Comparison of ENCODE assay signal across 8 cellular contexts in the genomic region with DNA sequence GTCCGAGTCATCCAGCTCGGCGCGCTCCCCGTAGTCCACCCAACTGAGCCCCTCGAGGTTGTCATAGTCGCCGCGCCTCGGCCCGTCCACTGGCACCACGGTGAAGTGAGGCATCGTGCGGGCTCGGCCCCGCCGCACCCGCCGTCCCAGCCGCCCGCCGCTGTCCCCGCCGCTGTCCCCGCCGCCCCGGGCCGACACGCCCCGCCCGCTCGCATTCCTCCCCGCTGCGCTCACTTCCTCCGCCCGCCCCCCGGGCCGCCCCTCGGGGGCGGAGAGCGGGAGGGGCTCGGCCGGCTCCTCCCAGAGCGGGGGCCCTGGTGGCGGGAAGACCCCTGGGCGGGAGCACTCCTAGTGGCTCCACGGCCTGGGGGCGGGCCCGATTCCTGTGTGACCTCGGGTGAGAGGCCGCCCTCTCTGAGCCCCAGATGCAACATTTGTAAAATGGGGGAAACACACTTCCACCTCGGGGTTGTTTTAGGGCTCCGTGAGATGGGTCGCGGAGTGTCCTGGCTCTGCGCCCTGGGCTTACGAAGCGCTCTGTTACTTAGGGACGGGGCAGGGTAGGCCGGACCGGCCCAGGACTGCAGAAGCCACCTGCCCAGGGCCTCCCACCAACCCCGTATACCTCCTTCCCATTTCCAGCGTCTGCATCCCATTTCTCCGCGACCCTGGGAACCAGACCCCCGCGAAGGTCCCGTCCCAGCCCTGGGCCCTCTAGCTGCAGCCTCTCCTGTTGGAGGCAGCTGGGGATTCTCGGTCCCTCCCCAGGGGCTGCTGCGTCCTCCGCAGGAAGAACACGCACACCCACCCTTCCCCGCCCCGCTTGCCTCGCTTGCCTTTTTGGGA. TPM values are rescaled to one million over a fixed set of nuclear protein-coding genes. Genes with fewer than 3 reads are reported as not detected.
DNase-seq lines count a peak whose midpoint lies in the region; ATAC-seq and TF ChIP-seq lines count a peak whose summit lies in the region.

Gene SLC12A4, minus strand, starts transcription at position 198 of the 846 bp plus-strand sequence. Its CDS starts 84 bp downstream, at position 114.

- no peaks in the 10 kb centered on the region for H3K36me3 ChIP-seq in CD4-positive, alpha-beta memory T cell (ENCODE audit: insufficient read depth, low read length)
- H3K36me3 ChIP-seq in SK-N-SH (replicated peaks in 1 of 2; ENCODE audit: control insufficient read depth in 1 of 2, insufficient read depth in 2 of 2, low read length in 1 of 2) = peaks cover 11 to 13% of the 10 kb centered on the region in 2 experiments
- H3K36me3 ChIP-seq in osteoblast (ENCODE audit: insufficient read depth, low read length) = peaks cover 11% of the 10 kb centered on the region
- no peaks in the 10 kb centered on the region for H3K36me3 ChIP-seq in thoracic aorta

- H3K36me3 Mint-ChIP-seq in CD4-positive, alpha-beta memory T cell = peaks cover 0 to 9% of the 10 kb centered on the region in 2 donors

- no peak for TF ChIP-seq EP300 in SK-N-SH (IDR thresholded peaks at IDR 0.05; ENCODE audit: borderline replicate concordance in 1 of 2, low read depth in 1 of 2, low read length in 1 of 2)

- 31% methylated on average over 17 of the region's 75 CpGs for WGBS in SK-N-SH (ENCODE audit: low lambda C conversion rate)

- H3K4me2 ChIP-seq in SK-N-SH = peak within 1 kb of the TSS; percentile 96
- peak within 1 kb of the TSS; percentile 96 for H3K4me2 ChIP-seq in osteoblast (ENCODE audit: insufficient read depth, low read length)

- POLR2A ChIA-PET in CD4-positive, alpha-beta memory T cell (lab: Charles Lee; ENCODE audit: partially characterized antibody) = interaction anchor here (0.6 to 4.7 kb wide), 9 partner anchors 9 to 435 kb away, joined by 3 to 49 read pairs (median 3); partner anchors contain the start of genes NFATC3 and PSMB10
- POLR2A ChIA-PET in SK-N-SH (lab: Yijun Ruan, JAX) = no interaction called here

- H2AFZ ChIP-seq in SK-N-SH (ENCODE audit: low read depth) (peak within 1 kb of the TSS; percentile 83), osteoblast (ENCODE audit: low read length) (peak within 1 kb of the TSS; percentile 95)

- H3K9me2 ChIP-seq in SK-N-SH = no peaks in the 10 kb centered on the region

- H3K27me3 Mint-ChIP-seq in CD4-positive, alpha-beta memory T cell = no peaks in the 10 kb centered on the region

- no peaks in the 10 kb centered on the region for H3K9me3 ChIP-seq in CD4-positive, alpha-beta memory T cell (ENCODE audit: control insufficient read depth in 1 of 2, low read length in 2 of 2)
- H3K9me3 ChIP-seq in SK-N-SH (no peaks in the 10 kb centered on the region), osteoblast (ENCODE audit: low read depth, low read length) (no peaks in the 10 kb centered on the region), thoracic aorta (no peaks in the 10 kb centered on the region)

- CTCF ChIA-PET in CD4-positive, alpha-beta memory T cell (lab: Charles Lee; ENCODE audit: partially characterized antibody) = interaction anchor here (1.1 kb wide), 1 partner anchor 27 kb away, joined by 3 read pairs; no protein-coding TSS in a partner anchor
- CTCF ChIA-PET in SK-N-SH (lab: Yijun Ruan, JAX) = interaction anchor here (0.6 to 1.4 kb wide), 5 partner anchors 85 to 406 kb away, joined by 3 read pairs; partner anchors contain the start of gene CTCF

- no peak for TF ChIP-seq CTCF in SK-N-SH (IDR thresholded peaks at IDR 0.05)
- no peak for TF ChIP-seq CTCF in osteoblast (IDR thresholded peaks at IDR 0.05; ENCODE audit: extremely low read depth, low read depth, low read length)
- no peak for TF ChIP-seq CTCF in thoracic aorta (IDR thresholded peaks at IDR 0.05)

- intact Hi-C loops in CD4-positive, alpha-beta memory T cell (cut with micrococcal nuclease) = loop anchor here (1.0 to 2.0 kb wide), 2 partner anchors 32 to 55 kb away; partner anchors contain the start of genes DDX28, DUS2 and PSMB10

- peak within 1 kb of the TSS; percentile 88 to 99 (median 97) for H3K4me3 Mint-ChIP-seq in CD4-positive, alpha-beta memory T cell

- peaks cover 17% of the 10 kb centered on the region for H3K4me1 ChIP-seq in CD4-positive, alpha-beta memory T cell (ENCODE audit: insufficient read depth, low read length)
- H3K4me1 ChIP-seq in SK-N-SH (ENCODE audit: control insufficient read depth in 1 of 2, insufficient read depth in 2 of 2, low read depth in 1 of 2, low read length in 1 of 2) (peaks cover 15 to 32% of the 10 kb centered on the region in 2 experiments; a peak in 3 of 4 replicates), osteoblast (ENCODE audit: insufficient read depth, low read length) (peaks cover 33% of the 10 kb centered on the region), thoracic aorta (ENCODE audit: control insufficient read depth in 1 of 2, low read depth in 2 of 2) (peaks cover 23 to 40% of the 10 kb centered on the region in 2 donors)

- peak; percentile 67 for ATAC-seq in GM19467 (IDR thresholded peaks at IDR 0.05; ENCODE audit: unreplicated experiment)
- ATAC-seq in thoracic aorta (ENCODE audit: insufficient number of reproducible peaks, low FRiP score, low read depth) = peak; percentile 52

- H3K4me3 ChIP-seq in CD4-positive, alpha-beta memory T cell (ENCODE audit: low read length in 2 of 2) = peak within 1 kb of the TSS; percentile 84 to 91
- H3K4me3 ChIP-seq in SK-N-SH (ENCODE audit: low read depth in 2 of 2, low read length in 1 of 2) = peak within 1 kb of the TSS; percentile 73 to 79
- H3K4me3 ChIP-seq in osteoblast (ENCODE audit: insufficient read depth, low read length) = peak within 1 kb of the TSS; percentile 94
- H3K4me3 ChIP-seq in thoracic aorta = peak within 1 kb of the TSS; percentile 84

- peak within 1 kb of the TSS; percentile 83 to 98 (median 95) for H3K27ac Mint-ChIP-seq in CD4-positive, alpha-beta memory T cell

- H3K79me2 ChIP-seq in SK-N-SH (ENCODE audit: insufficient read depth) (peaks cover 47% of the 10 kb centered on the region), osteoblast (ENCODE audit: insufficient read depth, low read length) (peaks cover 46% of the 10 kb centered on the region)

- peaks cover 12 to 39% (median 19%) of the 10 kb centered on the region in 4 donors for H3K4me1 Mint-ChIP-seq in CD4-positive, alpha-beta memory T cell

- no peaks in the 10 kb centered on the region for H3K9me3 Mint-ChIP-seq in CD4-positive, alpha-beta memory T cell

- H3K27me3 ChIP-seq in CD4-positive, alpha-beta memory T cell (ENCODE audit: insufficient read depth, low read length) = no peaks in the 10 kb centered on the region
- no peaks in the 10 kb centered on the region for H3K27me3 ChIP-seq in SK-N-SH (ENCODE audit: insufficient read depth)
- H3K27me3 ChIP-seq in osteoblast (ENCODE audit: insufficient read depth, low read length) = no peaks in the 10 kb centered on the region
- no peaks in the 10 kb centered on the region for H3K27me3 ChIP-seq in thoracic aorta (replicated peaks; ENCODE audit: insufficient read depth)

- no peak for TF ChIP-seq RAD21 in SK-N-SH (IDR thresholded peaks at IDR 0.05; ENCODE audit: low read length)

- peaks cover 4% of the 10 kb centered on the region for H3F3A ChIP-seq in SK-N-SH (replicated peaks; ENCODE audit: insufficient read depth)

- peaks cover 33% of the 10 kb centered on the region for H4K20me1 ChIP-seq in SK-N-SH (ENCODE audit: insufficient read depth)
- peaks cover 40% of the 10 kb centered on the region for H4K20me1 ChIP-seq in osteoblast (ENCODE audit: insufficient read depth, low read length)

- peak; percentile 80 to 90 (median 83) for DNase-seq in CD4-positive, alpha-beta memory T cell
- DNase-seq in HT-29 (ENCODE audit: low spot score) (peak; percentile 37), SK-N-SH (peak; percentile 99), globus pallidus (ENCODE audit: low spot score) (peak; percentile 55), osteoblast (ENCODE audit: insufficient read length, low spot score, missing footprints) (peak; percentile 99), thoracic aorta (ENCODE audit: low spot score) (peak; percentile 58)
- DNase-seq in activated naive CD4-positive, alpha-beta T cell treated with anti-CD3 and anti-CD28 coated beads, Interleukin-2, amount 50 U/mL, for 16 hours = peak; percentile 89

- peak within 1 kb of the TSS; percentile 96 for H3K9ac ChIP-seq in SK-N-SH

- peak within 1 kb of the TSS; percentile 63 for H3K27ac ChIP-seq in CD4-positive, alpha-beta memory T cell (ENCODE audit: low read depth, low read length)
- peak within 1 kb of the TSS; percentile 61 to 73 for H3K27ac ChIP-seq in SK-N-SH (ENCODE audit: low read depth in 2 of 2, low read length in 1 of 2)
- H3K27ac ChIP-seq in osteoblast (ENCODE audit: low read depth, low read length) = peak within 1 kb of the TSS; percentile 89
- peak within 1 kb of the TSS; percentile 94 to 96 for H3K27ac ChIP-seq in thoracic aorta

TF ChIP-seq in SK-N-SH, 30 proteins besides CTCF, POLR2A, EP300 and RAD21 (continues in another document):
- TF ChIP-seq GABPA (IDR thresholded peaks at IDR 0.05; ENCODE audit: low read depth) (peak; percentile 57), POLR2AphosphoS5 (IDR thresholded peaks at IDR 0.05; ENCODE audit: low read depth, low read length) (peak; percentile 61; the same call in 1 of the 2 replicates), MAX (IDR thresholded peaks at IDR 0.05; ENCODE audit: low read depth) (peak; percentile 10; the same call in 1 of the 2 replicates), RCOR1 (IDR thresholded peaks at IDR 0.05; ENCODE audit: low read length) (peak; percentile 22; the same call in 1 of the 2 replicates), TCF12 (IDR thresholded peaks at IDR 0.05) (no peak), SMC3 (IDR thresholded peaks at IDR 0.05; ENCODE audit: low read depth, low read length) (no peak)

RNA-seq across cellular contexts. Expression of gene SLC12A4, which starts in this region (rescaled TPM):
- 10 to 100 TPM; 33.2 to 33.5 TPM for total RNA-seq in CD4-positive, alpha-beta memory T cell
- polyA plus RNA-seq in CD4-positive, alpha-beta memory T cell = 1 to 10 TPM; 4.0 to 5.1 TPM
- total RNA-seq in HT-29 (2014; rRNA removed; shearing (Covaris generic)) = 10.0 and 14.1 TPM in 2 replicates
- polyA plus RNA-seq in SK-N-SH (2012; rRNA removed) = 54.3 and 75.8 TPM in 2 replicates
- 15.0 and 24.0 TPM in 2 replicates for polyA plus RNA-seq in SK-N-SH (2012; cell fraction: cytosol; rRNA removed)
- polyA plus RNA-seq in SK-N-SH (2012; cell fraction: nucleus; rRNA removed) = 234 and 253 TPM in 2 replicates
- total RNA-seq in osteoblast (79.3 and 82.2 TPM in 2 replicates), thoracic aorta (100 to 1,000 TPM; 163 to 168 TPM)

Comparison
In these comparisons a context has a peak if more than half of its experiments do, and no peak if none do; other contexts are left out.
1. Peak in every context shown above with its lines: DNase-seq, ATAC-seq, H3K4me3 ChIP-seq and H3K27ac ChIP-seq.
2. DNase-seq: peak in every context shown above with its lines; median percentile 99 in SK-N-SH; 99 in osteoblast; 89 in activated naive CD4-positive, alpha-beta T cell treated with anti-CD3 and anti-CD28 coated beads, Interleukin-2, amount 50 U/mL, for 16 hours; 83 in CD4-positive, alpha-beta memory T cell; 58 in thoracic aorta; 55 in globus pallidus; 37 in HT-29.